Comparison of ENCODE assay signal across 9 cellular contexts in genomic region chr6:7236312-7237209, GRCh38.
DNase-seq lines count a peak whose midpoint lies in the region; ATAC-seq and TF ChIP-seq lines count a peak whose summit lies in the region.
"Had no signal": no experiment of that assay in that cellular context is flagged by ENCODE, and none has a peak within 500 bp of the region (broad histone marks: within the 10 kb centered on the region; RNA-seq: fewer than 3 reads in every experiment).

No MANE protein-coding gene starts in this region.

- ATAC-seq in GM18867 (IDR thresholded peaks at IDR 0.05; ENCODE audit: unreplicated experiment) (peak; percentile 45), HG02852 (IDR thresholded peaks at IDR 0.05; ENCODE audit: unreplicated experiment) (peak; percentile 63), activated B cell treated with CpG ODN at 0.5 μM for 24 hours (ENCODE audit: low read depth) (peak; percentile 37)

- CTCF ChIA-PET in activated B cell treated with CpG ODN at 0.5 μM for 24 hours (lab: Charles Lee) = interaction anchor here (0.5 to 2.8 kb wide), 6 partner anchors 83 to 558 kb away, joined by 3 to 21 read pairs (median 3); no protein-coding TSS in a partner anchor

- H3K9me3 ChIP-seq in prostate gland = no peaks in the 10 kb centered on the region

- peak overlapping the region; percentile 71 to 77 for H3K27ac ChIP-seq in prostate gland

- H3K27me3 ChIP-seq in prostate gland (replicated peaks; ENCODE audit: insufficient read depth) = no peaks in the 10 kb centered on the region

- H3K4me3 Mint-ChIP-seq in activated B cell treated with CpG ODN at 0.5 μM for 24 hours = peak overlapping the region; percentile 35
- H3K4me3 Mint-ChIP-seq: nephron had no signal

- no peaks in the 10 kb centered on the region for H3K36me3 ChIP-seq in prostate gland

- no peak for TF ChIP-seq CTCF in activated B cell treated with CpG ODN at 0.5 μM for 24 hours (IDR thresholded peaks at IDR 0.05)
- no peak for TF ChIP-seq CTCF in prostate gland (IDR thresholded peaks at IDR 0.05)

- H3K36me3 Mint-ChIP-seq in activated B cell treated with CpG ODN at 0.5 μM for 24 hours (ENCODE audit: low read depth) = peaks cover 69% of the 10 kb centered on the region

- 49% methylated on average over 8 of the region's 8 CpGs for WGBS in prostate gland

- H3K4me1 ChIP-seq in prostate gland (replicated peaks) = peaks cover 12% of the 10 kb centered on the region

- H3K27ac Mint-ChIP-seq in activated B cell treated with CpG ODN at 0.5 μM for 24 hours = peak overlapping the region; percentile 84

- no peak overlapping the region for H3K4me3 ChIP-seq in prostate gland

- no peaks in the 10 kb centered on the region for H3K9me3 Mint-ChIP-seq in activated B cell treated with CpG ODN at 0.5 μM for 24 hours
- H3K9me3 Mint-ChIP-seq: nephron had no signal

- H3K27me3 Mint-ChIP-seq in activated B cell treated with CpG ODN at 0.5 μM for 24 hours = no peaks in the 10 kb centered on the region

- H3K4me1 Mint-ChIP-seq in activated B cell treated with CpG ODN at 0.5 μM for 24 hours = peaks cover 48% of the 10 kb centered on the region

- POLR2A ChIA-PET in activated B cell treated with CpG ODN at 0.5 μM for 24 hours (lab: Charles Lee) = interaction anchor here (0.6 to 1.0 kb wide), 7 partner anchors 9 to 1008 kb away, joined by 3 to 6 read pairs (median 3); no protein-coding TSS in a partner anchor

- intact Hi-C loops in activated B cell treated with CpG ODN at 0.5 μM for 24 hours (cut with micrococcal nuclease) = loop anchor here (5.0 kb wide), 3 partner anchors 34 to 434 kb away; no protein-coding TSS in a partner anchor
- intact Hi-C loops in prostate gland (cut with DNase I) = loop anchor here (5.0 to 10.0 kb wide), 2 partner anchors 129 to 312 kb away; partner anchors contain the start of gene RREB1

- no peak for TF ChIP-seq POLR2A in prostate gland (IDR thresholded peaks at IDR 0.05)

- no peak for DNase-seq in activated B cell treated with CpG ODN at 0.5 μM for 24 hours
- no peak for DNase-seq in prostate gland (ENCODE audit: low spot score)
- no peak for DNase-seq in NCI-H128 (lab: John Stamatoyannopoulos, UW; ENCODE audit: unreplicated experiment)
- no peak for DNase-seq in occipital lobe (lab: John Stamatoyannopoulos, UW)
- no peak for DNase-seq in amniotic stem cell (lab: John Stamatoyannopoulos, UW)
- no peak for DNase-seq in activated gamma-delta T cell (lab: John Stamatoyannopoulos, UW)
